In the genomic region with DNA sequence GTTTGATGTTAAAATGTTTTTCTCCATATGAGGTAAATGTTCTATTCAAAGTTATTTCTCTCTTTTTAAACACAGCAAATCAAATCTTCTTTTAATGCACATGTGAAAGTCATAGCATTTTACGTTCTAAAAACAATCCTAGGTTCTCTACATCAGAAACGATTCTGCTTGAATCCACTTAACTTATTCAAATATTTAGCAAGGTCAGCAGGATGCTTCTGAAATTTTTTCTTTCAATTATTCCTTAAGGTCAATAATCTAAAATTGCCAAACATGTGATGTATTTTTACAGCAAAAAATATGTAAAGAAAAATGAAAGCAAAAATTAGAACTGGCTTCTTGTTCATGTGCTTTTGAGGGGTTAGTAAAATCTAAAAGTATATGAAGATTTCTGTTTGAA, we compare ENCODE assay signal across 22 cellular contexts.
"Had no signal": no experiment of that assay in that cellular context is flagged by ENCODE, and none has a peak within 500 bp of the region (broad histone marks: within the 10 kb centered on the region; RNA-seq: fewer than 3 reads in every experiment).

No MANE protein-coding gene starts in this region.

- H3K4me1 Mint-ChIP-seq: activated naive CD8-positive, alpha-beta T cell treated with anti-CD3 and anti-CD28 coated beads, Interleukin-2, amount 10 ng/mL, durations not matched to agents 7 days and 5 days; central memory CD8-positive, alpha-beta T cell had no signal

- H3K4me1 ChIP-seq: adrenal gland, SJSA1 had no signal

- H3K4me3 Mint-ChIP-seq: activated CD8-positive, alpha-beta T cell treated with anti-CD3 and anti-CD28 coated beads, Interleukin-2, amount 10 ng/mL, durations not matched to agents 7 days and 5 days; activated naive CD8-positive, alpha-beta T cell treated with anti-CD3 and anti-CD28 coated beads, Interleukin-2, amount 10 ng/mL, durations not matched to agents 7 days and 5 days; central memory CD8-positive, alpha-beta T cell had no signal

- H3K9me3 ChIP-seq: adrenal gland, SJSA1 had no signal

- ATAC-seq: activated CD4-positive, CD25-positive, alpha-beta regulatory T cell treated with anti-CD3 and anti-CD28 coated beads, Interleukin-2, amount 50 U/mL, for 24 hours; activated CD8-positive, alpha-beta T cell treated with anti-CD3 and anti-CD28 coated beads, Interleukin-2, amount 10 ng/mL, durations not matched to agents 7 days and 5 days; PC-3; SK-N-SH treated with all-trans-retinoic acid at 6 μM for 48 hours had no signal

- H3K27me3 ChIP-seq: adrenal gland, SJSA1 had no signal

- H3K9me3 Mint-ChIP-seq: activated naive CD8-positive, alpha-beta T cell treated with anti-CD3 and anti-CD28 coated beads, Interleukin-2, amount 10 ng/mL, durations not matched to agents 7 days and 5 days; central memory CD8-positive, alpha-beta T cell had no signal

- H3K27ac Mint-ChIP-seq: activated CD8-positive, alpha-beta T cell treated with anti-CD3 and anti-CD28 coated beads, Interleukin-2, amount 10 ng/mL, durations not matched to agents 7 days and 5 days; activated naive CD8-positive, alpha-beta T cell treated with anti-CD3 and anti-CD28 coated beads, Interleukin-2, amount 10 ng/mL, durations not matched to agents 7 days and 5 days had no signal

- H3K36me3 ChIP-seq: adrenal gland, SJSA1 had no signal

- H3K4me3 ChIP-seq: adrenal gland, SJSA1 had no signal

- DNase-seq: activated CD4-positive, alpha-beta T cell treated with anti-CD3 and anti-CD28 coated beads for 4 hours; activated CD4-positive, alpha-beta T cell treated with anti-CD3 and anti-CD28 coated beads, Interleukin-2, amount 50 U/mL, for 4 hours; activated CD8-positive, alpha-beta memory T cell treated with anti-CD3 and anti-CD28 coated beads, Interleukin-2, amount 50 U/mL, for 48 hours; activated CD8-positive, alpha-beta T cell treated with anti-CD3 and anti-CD28 coated beads, Interleukin-2, amount 10 ng/mL, durations not matched to agents 7 days and 5 days; activated naive CD4-positive, alpha-beta T cell treated with anti-CD3 and anti-CD28 coated beads, Interleukin-2, amount 50 U/mL, for 16 hours; activated naive CD8-positive, alpha-beta T cell treated with anti-CD3 and anti-CD28 coated beads, Interleukin-2, amount 10 ng/mL, durations not matched to agents 7 days and 5 days; activated T-cell treated with anti-CD3 and anti-CD28 coated beads, Interleukin-2, amount 50 U/mL, for 1 hour; adrenal gland; anterior cingulate cortex; KG1; MM.1S; NCI-H1105; NCI-H1436; NCI-H2081; PC-3; SHP77; SW 1271 had no signal

- H3K27ac ChIP-seq: adrenal gland, SJSA1 had no signal

- H3K36me3 Mint-ChIP-seq: activated naive CD8-positive, alpha-beta T cell treated with anti-CD3 and anti-CD28 coated beads, Interleukin-2, amount 10 ng/mL, durations not matched to agents 7 days and 5 days had no signal

- FAIRE-seq: RCC 7860 had no signal
